8 cellular contexts compared by ENCODE assay signal in genomic region chr12:52870361-52871290, GRCh38.
A peak's percentile ranks its signal among the peaks of the same experiment; 100 is the strongest.
DNase-seq lines count a peak whose midpoint lies in the region; ATAC-seq and TF ChIP-seq lines count a peak whose summit lies in the region.

No MANE protein-coding gene starts in this region.

- ATAC-seq in GM18520 (IDR thresholded peaks at IDR 0.05; ENCODE audit: unreplicated experiment) (peak; percentile 71), HG03460 (IDR thresholded peaks at IDR 0.05; ENCODE audit: unreplicated experiment) (peak; percentile 51)

- DNase-seq in AG09319 (ENCODE audit: extremely low read depth, low read depth): no peak
- peak; percentile 59 for DNase-seq in T follicular helper cell (ENCODE audit: low read depth)
- DNase-seq in iPS-NIHi7 (ENCODE audit: extremely low spot score): peak; percentile 89
- DNase-seq in stimulated activated CD4-positive, alpha-beta T cell treated with anti-CD3 and anti-CD28 coated beads, Interleukin-1b, Interleukin-23, amount 100 ng/mL, for 24 hours (ENCODE audit: low read depth in 4 of 4, low spot score in 1 of 4): peak; percentile 51 to 69 (median 63)
- no peak for DNase-seq in GF-D8 (lab: John Stamatoyannopoulos, UW)

- peak; percentile 64 for TF ChIP-seq CTCF in AG09319 (IDR thresholded peaks at IDR 0.05; ENCODE audit: low read depth, low read length)

- H3K27ac ChIP-seq in angular gyrus (ENCODE audit: low read depth, low read length): peak overlapping the region; percentile 45

Comparison
In these comparisons a context has a peak if more than half of its experiments do, and no peak if none do; other contexts are left out.
1. DNase-seq: peak in T follicular helper cell (single experiment), iPS-NIHi7 (single experiment) and stimulated activated CD4-positive, alpha-beta T cell treated with anti-CD3 and anti-CD28 coated beads, Interleukin-1b, Interleukin-23, amount 100 ng/mL, for 24 hours (4 of 4); none in AG09319 (single experiment) and GF-D8 (single experiment).